ENCODE assay signal across 7 cellular contexts in genomic region chr11:89615648-89616047, GRCh38.
DNase-seq lines count a peak whose midpoint lies in the region; ATAC-seq and TF ChIP-seq lines count a peak whose summit lies in the region.
"Not testable (repeated sequence)": the region's sequence is repeated elsewhere in the genome, so short reads cannot be mapped to it uniquely, and the experiment has no call there.

No MANE protein-coding gene starts in this region.

- H3K4me1 ChIP-seq in H9 (ENCODE audit: insufficient read depth, low read length); endodermal cell (ENCODE audit: control insufficient read depth, insufficient read depth, low read length); hepatocyte (ENCODE audit: insufficient read depth); trophoblast cell (ENCODE audit: control insufficient read depth in 1 of 2, insufficient read depth in 2 of 2, low read length in 2 of 2); aorta (ENCODE audit: control insufficient read depth in 1 of 2, insufficient read depth in 2 of 2, low read length in 2 of 2): not testable (repeated sequence)

- H3K18ac ChIP-seq in H9 (ENCODE audit: insufficient read length, low read depth, low read length); trophoblast cell (ENCODE audit: low read length): not testable (repeated sequence)

- not testable (repeated sequence) for H3K23ac ChIP-seq in H9 (ENCODE audit: insufficient read length, low read depth, low read length); trophoblast cell (ENCODE audit: low read length)

- H2BK12ac ChIP-seq in H9 (ENCODE audit: insufficient read length, low read depth, low read length), result not testable (repeated sequence)
- H2BK12ac ChIP-seq in trophoblast cell (ENCODE audit: low read length), result peak overlapping the region; percentile 17

- H3K27ac Mint-ChIP-seq in H9, result peak overlapping the region in 1 of 3 experiments; percentile 57; a peak in 1 of 7 replicates
- H3K27ac Mint-ChIP-seq in endodermal cell; neural crest cell (ENCODE audit: unreplicated experiment): not testable (repeated sequence)

- H3K4me3 Mint-ChIP-seq in H9, endodermal cell, neural crest cell: not testable (repeated sequence)

- H3K4me1 Mint-ChIP-seq in H9, endodermal cell, neural crest cell: not testable (repeated sequence)

- not testable (repeated sequence) for H3T11ph ChIP-seq in H9 (ENCODE audit: low read length)

- not testable (repeated sequence) for H3K4ac ChIP-seq in H9 (ENCODE audit: low read depth, low read length); trophoblast cell (ENCODE audit: low read depth, low read length)

- H3K27me3 Mint-ChIP-seq in H9 (ENCODE audit: low read depth); endodermal cell (ENCODE audit: insufficient read depth); neural crest cell (ENCODE audit: low read depth): not testable (repeated sequence)

- H3K36me3 ChIP-seq in endodermal cell (ENCODE audit: control insufficient read depth, insufficient read depth, low read length); hepatocyte (replicated peaks; ENCODE audit: insufficient read depth, low read depth); trophoblast cell (ENCODE audit: control insufficient read depth in 1 of 2, insufficient read depth in 2 of 2, low read length in 2 of 2); aorta (ENCODE audit: control insufficient read depth in 1 of 2, insufficient read depth in 2 of 2, low read length in 1 of 2): not testable (repeated sequence)

- intact Hi-C loops in aorta (cut with DNase I), result loop anchor here (5.0 to 10.0 kb wide), 3 partner anchors 121 to 521 kb away; partner anchors contain the start of gene NOX4 (in 1 of the 2)

- not testable (repeated sequence) for H3K4me2 ChIP-seq in H9 (ENCODE audit: insufficient read depth, insufficient read length, low read length); hepatocyte; trophoblast cell (ENCODE audit: low read length)

- peak; percentile 42 for ATAC-seq in aorta (ENCODE audit: low FRiP score)

- H2BK5ac ChIP-seq in H9 (ENCODE audit: insufficient read length, low read length); trophoblast cell (ENCODE audit: low read depth, low read length, poor library complexity): not testable (repeated sequence)

- not testable (repeated sequence) for H2BK15ac ChIP-seq in H9 (ENCODE audit: low read depth, low read length)

- not testable (repeated sequence) for H3K14ac ChIP-seq in H9 (ENCODE audit: insufficient read depth, low read length); trophoblast cell (ENCODE audit: low read length)

- TF ChIP-seq CTCF in H9 (conservative IDR thresholded peaks at IDR 0.05), result peak; percentile 31; the same call in 1 of the 3 replicates
- not testable (repeated sequence) for TF ChIP-seq CTCF in VCaP (conservative IDR thresholded peaks at IDR 0.05)
- TF ChIP-seq CTCF in endodermal cell (conservative IDR thresholded peaks at IDR 0.05), result peak; percentile 49
- TF ChIP-seq CTCF in hepatocyte (IDR thresholded peaks at IDR 0.05; ENCODE audit: poor library complexity), result peak; percentile 23
- TF ChIP-seq CTCF in neural crest cell (conservative IDR thresholded peaks at IDR 0.05), result peak; percentile 23

- H3K4me3 ChIP-seq in endodermal cell (ENCODE audit: low read length); hepatocyte; trophoblast cell (ENCODE audit: low read depth, low read length); aorta (ENCODE audit: low read length in 2 of 2): not testable (repeated sequence)

- DNase-seq in H9; endodermal cell; hepatocyte (ENCODE audit: low spot score); neural crest cell (ENCODE audit: low read depth, low spot score); trophoblast cell; aorta: not testable (repeated sequence)

- H4K20me1 ChIP-seq in H9 (ENCODE audit: control insufficient read depth, insufficient read depth, insufficient read length); hepatocyte (ENCODE audit: insufficient read depth, poor library complexity, severe bottlenecking): not testable (repeated sequence)

- not testable (repeated sequence) for H3K79me2 ChIP-seq in H9 (ENCODE audit: insufficient read depth, low read length); hepatocyte; trophoblast cell (ENCODE audit: control insufficient read depth, insufficient read depth, low read length, poor library complexity)

- not testable (repeated sequence) for H2BK120ac ChIP-seq in H9 (ENCODE audit: low read depth, low read length, poor library complexity, severe bottlenecking); trophoblast cell (ENCODE audit: insufficient read depth, low read length, poor library complexity)

- H2AK5ac ChIP-seq in H9 (ENCODE audit: insufficient read length, low read length); trophoblast cell (ENCODE audit: low read length): not testable (repeated sequence)

- not testable (repeated sequence) for H3K9me3 ChIP-seq in H9 (ENCODE audit: control insufficient read depth, low read depth, low read length); endodermal cell (ENCODE audit: control insufficient read depth, low read length); hepatocyte (ENCODE audit: low read depth); trophoblast cell (ENCODE audit: insufficient read depth, low read depth, low read length); aorta (ENCODE audit: control insufficient read depth, low read length)

- H3K9me3 Mint-ChIP-seq in H9, endodermal cell, neural crest cell: not testable (repeated sequence)

- H4K8ac ChIP-seq in H9 (replicated peaks; ENCODE audit: insufficient read length, low read depth, low read length); trophoblast cell (ENCODE audit: low read depth, low read length): not testable (repeated sequence)

- not testable (repeated sequence) for H3K27me3 ChIP-seq in H9 (ENCODE audit: insufficient read depth, low read length); endodermal cell (ENCODE audit: control insufficient read depth, insufficient read depth, low read length, poor library complexity, severe bottlenecking); hepatocyte; trophoblast cell (ENCODE audit: insufficient read depth, low read length); aorta (ENCODE audit: control insufficient read depth in 1 of 2, insufficient read depth in 2 of 2, low read length in 1 of 2)

- H4K91ac ChIP-seq in H9 (ENCODE audit: insufficient read length, low read depth, low read length), result not testable (repeated sequence)
- H4K91ac ChIP-seq in trophoblast cell (ENCODE audit: low read depth, low read length), result peak overlapping the region; percentile 8

- not testable (repeated sequence) for H3K23me2 ChIP-seq in H9 (ENCODE audit: insufficient read length, low read depth, low read length, poor library complexity, severe bottlenecking)

- no CpG with 5 or more reads among the region's 1 CpG for WGBS in H9 (ENCODE audit: extremely low coverage, insufficient read length, low lambda C conversion rate)
- WGBS in endodermal cell (ENCODE audit: insufficient coverage in 1 of 2, insufficient read length in 1 of 2), 2 experiments, result 92% methylated on average over 1 of the region's 1 CpG; no CpG with 5 or more reads in 1 of the 2 experiments
- WGBS in hepatocyte (ENCODE audit: low lambda C conversion rate, missing lambda C conversion rate), result 83% methylated on average over 1 of the region's 1 CpG
- whole genome bisulfite sequencing in trophoblast cell (ENCODE audit: extremely low coverage, insufficient coverage, insufficient read length), result no CpG with 5 or more reads among the region's 1 CpG
- WGBS in aorta, 2 donors, result 90 to 95% methylated on average over 1 of the region's 1 CpG

- H3K36me3 Mint-ChIP-seq in H9 (ENCODE audit: insufficient read depth in 1 of 3, low read depth in 3 of 3); endodermal cell (ENCODE audit: low read depth); neural crest cell (ENCODE audit: low read depth): not testable (repeated sequence)

- H3K56ac ChIP-seq in H9 (ENCODE audit: insufficient read length, low read depth, low read length), result not testable (repeated sequence)

- not testable (repeated sequence) for H2BK20ac ChIP-seq in H9 (ENCODE audit: low read depth, low read length, poor library complexity, severe bottlenecking)

- H3K79me1 ChIP-seq in H9 (ENCODE audit: insufficient read depth, low read depth, low read length, poor library complexity, severe bottlenecking); trophoblast cell (ENCODE audit: low read length): not testable (repeated sequence)

- H3K27ac ChIP-seq in H9 (ENCODE audit: insufficient read length, low read depth, low read length); endodermal cell (ENCODE audit: low read depth, low read length); hepatocyte; trophoblast cell (ENCODE audit: low read depth, low read length); aorta (ENCODE audit: low read depth in 1 of 2, low read length in 2 of 2): not testable (repeated sequence)
- peak overlapping the region; percentile 62; the same call in 1 of the 2 replicates for H3K27ac ChIP-seq in VCaP

- H2AFZ ChIP-seq in H9 (ENCODE audit: low read length); hepatocyte; trophoblast cell (ENCODE audit: insufficient read depth, low read length, poor library complexity): not testable (repeated sequence)

- H3K9me2 ChIP-seq in hepatocyte (replicated peaks; ENCODE audit: insufficient read depth), result not testable (repeated sequence)

- not testable (repeated sequence) for H3K9ac ChIP-seq in H9 (ENCODE audit: extremely low read depth, insufficient read length, low read length); endodermal cell (ENCODE audit: extremely low read depth, low read length, poor library complexity, severe bottlenecking); trophoblast cell (ENCODE audit: low read length)

- H4K12ac ChIP-seq in trophoblast cell (ENCODE audit: low read depth, low read length), result not testable (repeated sequence)

- not testable (repeated sequence) for H4K5ac ChIP-seq in H9 (ENCODE audit: insufficient read length, low read depth, low read length)
